In the genomic region with DNA sequence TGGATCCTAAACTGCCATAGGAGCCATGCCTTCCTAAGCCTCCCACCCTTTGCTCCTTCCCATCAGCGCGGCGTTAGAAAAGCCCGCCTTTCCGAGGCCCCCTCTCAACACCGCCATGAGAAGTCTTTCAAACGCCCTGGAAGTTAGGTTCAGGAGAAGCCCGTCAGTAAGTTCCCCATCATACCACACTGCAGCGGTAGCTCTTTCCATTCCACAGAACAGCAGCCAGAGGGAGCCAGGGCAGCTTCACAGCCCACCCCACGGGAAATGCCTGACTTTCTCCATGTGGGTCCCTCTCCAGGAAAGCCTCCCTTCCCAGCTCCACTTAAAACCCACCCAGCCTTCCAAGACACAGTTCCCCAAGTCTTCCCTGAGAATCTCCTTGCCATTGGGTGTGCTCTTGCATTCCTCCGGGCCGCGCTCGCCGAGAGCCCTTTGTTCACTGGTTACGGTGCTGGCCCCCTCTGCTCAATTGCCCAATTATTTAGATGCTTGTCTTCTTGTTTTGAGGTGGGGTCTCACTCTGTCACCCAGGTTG, we compare ENCODE assay signal across 8 cellular contexts. TPM values are rescaled to one million over a fixed set of nuclear protein-coding genes. Genes with fewer than 3 reads are reported as not detected.
DNase-seq lines count a peak whose midpoint lies in the region; ATAC-seq, FAIRE-seq and TF ChIP-seq lines count a peak whose summit lies in the region.

No MANE protein-coding gene starts in this region.

- H2AFZ ChIP-seq in H9 (ENCODE audit: low read length) (no peak overlapping the region), K562 (ENCODE audit: low read depth, low read length) (peak overlapping the region; percentile 54)

- H3K4me2 ChIP-seq in A549 (no peak overlapping the region), H9 (ENCODE audit: insufficient read depth, insufficient read length, low read length) (no peak overlapping the region), K562 (ENCODE audit: insufficient read depth, low read length) (peak overlapping the region; percentile 77)

- H3K9me3 ChIP-seq in A549 (no peaks in the 10 kb centered on the region), H9 (ENCODE audit: control insufficient read depth, low read depth, low read length) (no peaks in the 10 kb centered on the region), K562 (replicated peaks; ENCODE audit: control insufficient read depth, insufficient read depth, low read depth, low read length) (0 out of 2 replicates have a peak, but pooled peaks cover 2% of the 10 kb centered on the region), lower lobe of right lung (no peaks in the 10 kb centered on the region), aorta (ENCODE audit: control insufficient read depth, low read length) (no peaks in the 10 kb centered on the region)

- no peak overlapping the region for H3K23ac ChIP-seq in H9 (ENCODE audit: insufficient read length, low read depth, low read length)

- intact Hi-C loops in K562 (cut with micrococcal nuclease), result loop anchor here (2.0 to 5.0 kb wide), 3 partner anchors 27 to 73 kb away; no protein-coding TSS in a partner anchor
- intact Hi-C loops in lower lobe of right lung (cut with DNase I), result no loop called here
- intact Hi-C loops in aorta (cut with DNase I), result no loop called here

- no peak overlapping the region for H2AK5ac ChIP-seq in H9 (ENCODE audit: insufficient read length, low read length)

- no peak overlapping the region for H3T11ph ChIP-seq in H9 (ENCODE audit: low read length)

- WGBS in A549 (ENCODE audit: missing lambda C conversion rate), result 90% methylated on average over 16 of the region's 16 CpGs
- WGBS in H9 (ENCODE audit: extremely low coverage, insufficient read length, low lambda C conversion rate), result no CpG with 5 or more reads among the region's 16 CpGs
- WGBS in K562 (ENCODE audit: insufficient coverage, low coverage, missing lambda C conversion rate), result 58% methylated on average over 16 of the region's 16 CpGs
- WGBS in aorta, 2 donors, result 71 to 77% methylated on average over 16 of the region's 16 CpGs

- H3K36me3 ChIP-seq in K562 (ENCODE audit: control insufficient read depth, insufficient read depth, low read length) (peaks cover 21% of the 10 kb centered on the region), lower lobe of right lung (peaks cover 9% of the 10 kb centered on the region), aorta (ENCODE audit: control insufficient read depth in 1 of 2, insufficient read depth in 2 of 2, low read length in 1 of 2) (no peaks in the 10 kb centered on the region)

- POLR2A ChIA-PET in A549 (lab: Yijun Ruan, JAX), result no interaction called here
- POLR2A ChIA-PET in K562 (lab: Yijun Ruan, JAX), result interaction anchor here (0.6 to 3.2 kb wide), 10 partner anchors 9 to 507 kb away, joined by 3 to 19 read pairs (median 4); no protein-coding TSS in a partner anchor

- H3K4me3 ChIP-seq in A549, result no peak overlapping the region
- H3K4me3 ChIP-seq in K562, result no peak overlapping the region
- H3K4me3 ChIP-seq in lower lobe of right lung, result peak overlapping the region; percentile 37
- no peak overlapping the region for H3K4me3 ChIP-seq in aorta (ENCODE audit: low read length in 2 of 2)

- no peaks in the 10 kb centered on the region; a peak in 1 of 7 replicates for H3K36me3 Mint-ChIP-seq in H9 (ENCODE audit: insufficient read depth in 1 of 3, low read depth in 3 of 3)

- in situ Hi-C loops in K562 (cut with MboI), result no loop called here

- no peaks in the 10 kb centered on the region for H3K9me3 Mint-ChIP-seq in H9

- H2BK120ac ChIP-seq in H9 (ENCODE audit: low read depth, low read length, poor library complexity, severe bottlenecking), result no peak overlapping the region

- no peak overlapping the region for H2BK15ac ChIP-seq in H9 (ENCODE audit: low read depth, low read length)

- H3K27ac ChIP-seq in A549 (no peak overlapping the region), H9 (ENCODE audit: insufficient read length, low read depth, low read length) (no peak overlapping the region), K562 (ENCODE audit: extremely low read depth, low read depth, low read length) (peak overlapping the region; percentile 67; the same call in 2 of the 3 replicates), lower lobe of right lung (peak overlapping the region; percentile 85), aorta (ENCODE audit: low read depth in 1 of 2, low read length in 2 of 2) (no peak overlapping the region)

- peaks cover 12 to 20% of the 10 kb centered on the region in 2 experiments for H3K4me1 Mint-ChIP-seq in H9

- H3K27me3 Mint-ChIP-seq in H9 (ENCODE audit: low read depth), result peaks cover 18% of the 10 kb centered on the region

- H3K9ac ChIP-seq in H9 (ENCODE audit: extremely low read depth, insufficient read length, low read length) (no peak overlapping the region), K562 (ENCODE audit: insufficient read depth in 1 of 2, low read depth in 2 of 2, low read length in 2 of 2) (peak overlapping the region; percentile 44 to 66; a peak in 3 of 4 replicates)

- H4K5ac ChIP-seq in H9 (ENCODE audit: insufficient read length, low read depth, low read length), result no peak overlapping the region

- H3K4ac ChIP-seq in H9 (ENCODE audit: low read depth, low read length), result no peak overlapping the region

- no peak overlapping the region for H2BK12ac ChIP-seq in H9 (ENCODE audit: insufficient read length, low read depth, low read length)

- no peak overlapping the region for H3K4me3 Mint-ChIP-seq in H9

- no peaks in the 10 kb centered on the region for H3K79me1 ChIP-seq in H9 (ENCODE audit: insufficient read depth, low read depth, low read length, poor library complexity, severe bottlenecking)

- no peak overlapping the region for H3K56ac ChIP-seq in H9 (ENCODE audit: insufficient read length, low read depth, low read length)

- H4K20me1 ChIP-seq in H9 (ENCODE audit: control insufficient read depth, insufficient read depth, insufficient read length), result no peaks in the 10 kb centered on the region
- no peaks in the 10 kb centered on the region; the same call in 1 of the 2 replicates for H4K20me1 ChIP-seq in K562 (replicated peaks; ENCODE audit: control insufficient read depth, insufficient read depth, low read length)

- no peak overlapping the region for H3K27ac Mint-ChIP-seq in H9

- no peak overlapping the region for H4K8ac ChIP-seq in H9 (replicated peaks; ENCODE audit: insufficient read length, low read depth, low read length)

- TF ChIP-seq CTCF in A549 (IDR thresholded peaks at IDR 0.05), result no peak
- TF ChIP-seq CTCF in H9 (conservative IDR thresholded peaks at IDR 0.05), result peak; percentile 55; the same call in 2 of the 3 replicates
- TF ChIP-seq CTCF in K562 (IDR thresholded peaks at IDR 0.05 in 2 of 3, conservative IDR thresholded peaks at IDR 0.05 in 1 of 3; ENCODE audit: insufficient read depth in 2 of 3, low read depth in 1 of 3, low read length in 3 of 3), result peak; percentile 63 to 70 (median 68)
- peak; percentile 41 for TF ChIP-seq CTCF in lower lobe of right lung (IDR thresholded peaks at IDR 0.05)

- H3K14ac ChIP-seq in H9 (ENCODE audit: insufficient read depth, low read length), result no peak overlapping the region

- no peak overlapping the region for H4K91ac ChIP-seq in H9 (ENCODE audit: insufficient read length, low read depth, low read length)

- BruUV-seq in K562 (replicated peaks; lab: Mats Ljungman, UMichigan), result no TSS peak

- no peak overlapping the region for H2BK5ac ChIP-seq in H9 (ENCODE audit: insufficient read length, low read length)

- peak; percentile 60 to 68; a peak in 3 of 6 replicates for ATAC-seq in A549
- ATAC-seq in K562, result peak; percentile 82
- peak; percentile 52 to 75 for ATAC-seq in lower lobe of right lung
- ATAC-seq in aorta (ENCODE audit: low FRiP score), result peak; percentile 65
- no peak for ATAC-seq in HG02623 (IDR thresholded peaks at IDR 0.05; ENCODE audit: unreplicated experiment)
- ATAC-seq in HG03520 (IDR thresholded peaks at IDR 0.05; ENCODE audit: unreplicated experiment), result no peak

- no peak for DNase-seq in A549 (ENCODE audit: low read depth in 1 of 2, low spot score in 1 of 2)
- peak; percentile 57 for DNase-seq in H9
- peak; percentile 48 to 61 (median 58) for DNase-seq in K562 (ENCODE audit: extremely low read depth in 1 of 4, low spot score in 3 of 4)
- DNase-seq in lower lobe of right lung, result no peak
- DNase-seq in aorta, result no peak
- DNase-seq in NCI-H1048 (lab: John Stamatoyannopoulos, UW), result no peak

- H2BK20ac ChIP-seq in H9 (ENCODE audit: low read depth, low read length, poor library complexity, severe bottlenecking), result no peak overlapping the region

- H3K27me3 ChIP-seq in H9 (ENCODE audit: insufficient read depth, low read length), result no peaks in the 10 kb centered on the region
- no peaks in the 10 kb centered on the region for H3K27me3 ChIP-seq in K562 (ENCODE audit: control insufficient read depth in 2 of 2, insufficient read depth in 2 of 2, low read length in 2 of 2)
- no peaks in the 10 kb centered on the region for H3K27me3 ChIP-seq in lower lobe of right lung (ENCODE audit: low read depth)
- H3K27me3 ChIP-seq in aorta (ENCODE audit: control insufficient read depth in 1 of 2, insufficient read depth in 2 of 2, low read length in 1 of 2), result no peaks in the 10 kb centered on the region

- CTCF ChIA-PET in A549 (lab: Yijun Ruan, JAX), result interaction anchor here (0.8 to 3.4 kb wide), 8 partner anchors 9 to 197 kb away, joined by 3 to 13 read pairs (median 3); a partner anchor contains a TSS
- CTCF ChIA-PET in K562 (lab: Yijun Ruan, JAX; ENCODE audit: low intra/inter-chr PET ratio), result interaction anchor here (0.9 to 1.4 kb wide), 3 partner anchors 30 to 55 kb away, joined by 3 to 5 read pairs (median 3); no protein-coding TSS in a partner anchor

- FAIRE-seq in A549 (lab: Jason Lieb, UNC) (no peak), K562 (lab: Jason Lieb, UNC) (peak; percentile 56)

- TF ChIP-seq RAD21 in A549 (conservative IDR thresholded peaks at IDR 0.05 in 1 of 2, IDR thresholded peaks at IDR 0.05 in 1 of 2), result no peak
- TF ChIP-seq RAD21 in K562 (CRISPR knock-in tag; conservative IDR thresholded peaks at IDR 0.05 in 1 of 2, IDR thresholded peaks at IDR 0.05 in 1 of 2), result peak; percentile 25 to 41; a peak in 3 of 4 replicates

- TF ChIP-seq EP300 in A549 (IDR thresholded peaks at IDR 0.05) (no peak), K562 (IDR thresholded peaks at IDR 0.05; ENCODE audit: low read length) (no peak)

- H3K9me1 ChIP-seq in K562 (ENCODE audit: control insufficient read depth, insufficient read depth, low read length), result no peaks in the 10 kb centered on the region

- no peaks in the 10 kb centered on the region for H3K23me2 ChIP-seq in H9 (ENCODE audit: insufficient read length, low read depth, low read length, poor library complexity, severe bottlenecking)

- H3K4me1 ChIP-seq in A549 (no peaks in the 10 kb centered on the region; the same call in 2 of the 3 replicates), H9 (ENCODE audit: insufficient read depth, low read length) (no peaks in the 10 kb centered on the region), K562 (replicated peaks in 1 of 2; ENCODE audit: control insufficient read depth in 2 of 2, insufficient read depth in 2 of 2, low read length in 2 of 2) (peaks cover 33 to 37% of the 10 kb centered on the region in 2 experiments), lower lobe of right lung (peaks cover 31% of the 10 kb centered on the region), aorta (ENCODE audit: control insufficient read depth in 1 of 2, insufficient read depth in 2 of 2, low read length in 2 of 2) (no peaks in the 10 kb centered on the region)

- H3K18ac ChIP-seq in H9 (ENCODE audit: insufficient read length, low read depth, low read length), result no peak overlapping the region

- H3K79me2 ChIP-seq in H9 (ENCODE audit: insufficient read depth, low read length) (no peaks in the 10 kb centered on the region), K562 (ENCODE audit: control insufficient read depth, insufficient read depth, low read length) (peaks cover 17% of the 10 kb centered on the region; the same call in 2 of the 3 replicates)

- no peak for TF ChIP-seq POLR2A in A549 (IDR thresholded peaks at IDR 0.05; ENCODE audit: low read length)
- TF ChIP-seq POLR2A in K562 (conservative IDR thresholded peaks at IDR 0.05), result no peak

RNA-seq across cellular contexts. Expression of a gene that starts 28.7 kb away (rescaled TPM):
- 1.5 and 1.8 TPM in 2 replicates for polyA plus RNA-seq in A549 (2011; rRNA removed)
- polyA plus RNA-seq in A549 (2012; cell fraction: cytosol; rRNA removed), result 0.82 and 1.0 TPM in 2 replicates
- polyA plus RNA-seq in A549 (2012; cell fraction: nucleus; rRNA removed), result 1.0 and 1.1 TPM in 2 replicates
- polyA plus RNA-seq in A549 (2017; fragmentation: RNase III; extraction: RNeasy Plus Mini Kit Qiagen cat#74134 plus additional on column Dnase treatment), result 1.7 to 2.3 TPM (median 1.8 TPM) in 3 replicates
- polyA minus RNA-seq in A549 (2011; rRNA and poly(A)+ RNA removed), result 1.5 and 5.3 TPM in 2 replicates
- total RNA-seq in H9 (2021), result 3.8 and 4.7 TPM in 2 replicates
- total RNA-seq in K562 (2011; cell fraction: chromatin; rRNA removed; ENCODE audit: low replicate concordance), result 51.3 and 93.2 TPM in 2 replicates
- total RNA-seq in K562 (2011; cell fraction: nucleolus; rRNA removed), result 39.2 and 39.4 TPM in 2 replicates
- 29.0 and 33.3 TPM in 2 replicates for total RNA-seq in K562 (2011; cell fraction: nucleoplasm; rRNA removed)
- total RNA-seq in K562 (2014; rRNA removed), result 11.0 and 11.2 TPM in 2 replicates
- total RNA-seq in K562 (2014; rRNA removed; fragmentation: Illumina TruSeq; extraction: Trizol), result 6.1 and 10.3 TPM in 2 replicates
- total RNA-seq in K562 (2015; rRNA removed; fragmentation: Illumina TruSeq; extraction: Trizol), result 9.3 and 9.7 TPM in 2 replicates
- total RNA-seq in K562 (2021), result 13.7 and 14.7 TPM in 2 replicates
- polyA plus RNA-seq in K562 (2011; rRNA removed), result 6.9 and 8.6 TPM in 2 replicates
- polyA plus RNA-seq in K562 (2011; cell fraction: cytosol; rRNA removed), result 4.0 and 9.6 TPM in 2 replicates
- polyA plus RNA-seq in K562 (2011; cell fraction: nucleus; rRNA removed), result 6.8 and 12.9 TPM in 2 replicates
- 10.5 and 13.3 TPM in 2 replicates for polyA plus RNA-seq in K562 (2012)
- polyA plus RNA-seq in K562 (2014; fragmentation: Illumina TruSeq; extraction: Trizol), result 10.1 and 12.6 TPM in 2 replicates
- under 1 TPM; 0.18 to 0.36 TPM for polyA plus RNA-seq in K562 (2014; fragmentation: Nextera tagmentation; extraction: Ambion mirVana)
- 9.8 and 10.2 TPM in 2 replicates for polyA plus RNA-seq in K562 (2014; rRNA removed)
- polyA minus RNA-seq in K562 (2011; rRNA and poly(A)+ RNA removed), result 7.7 and 17.3 TPM in 2 replicates
- 5.1 and 6.4 TPM in 2 replicates for polyA minus RNA-seq in K562 (2011; cell fraction: cytosol; rRNA and poly(A)+ RNA removed)
- polyA minus RNA-seq in K562 (2011; cell fraction: nucleus; rRNA and poly(A)+ RNA removed), result 9.6 and 11.7 TPM in 2 replicates
- total RNA-seq in lower lobe of right lung, result 31.1 TPM
- total RNA-seq in aorta, result 10 to 100 TPM; 15.1 to 17.7 TPM
- polyA plus RNA-seq in aorta, result 1 to 10 TPM; 3.4 to 5.5 TPM

RNA-seq across cellular contexts. Expression of a gene that starts 44.9 kb away (rescaled TPM):
- 58.0 and 88.6 TPM in 2 replicates for polyA plus RNA-seq in A549 (2011; rRNA removed)
- polyA plus RNA-seq in A549 (2012; cell fraction: cytosol; rRNA removed), result 65.9 and 68.3 TPM in 2 replicates
- 54.7 and 55.5 TPM in 2 replicates for polyA plus RNA-seq in A549 (2012; cell fraction: nucleus; rRNA removed)
- polyA plus RNA-seq in A549 (2017; fragmentation: RNase III; extraction: RNeasy Plus Mini Kit Qiagen cat#74134 plus additional on column Dnase treatment), result 39.4 to 43.7 TPM (median 42.3 TPM) in 3 replicates
- polyA minus RNA-seq in A549 (2011; rRNA and poly(A)+ RNA removed), result 70.3 and 80.3 TPM in 2 replicates
- total RNA-seq in H9 (2021), result 39.1 and 44.0 TPM in 2 replicates
- total RNA-seq in K562 (2011; cell fraction: chromatin; rRNA removed; ENCODE audit: low replicate concordance), result 116 and 182 TPM in 2 replicates
- 70.2 and 72.6 TPM in 2 replicates for total RNA-seq in K562 (2011; cell fraction: nucleolus; rRNA removed)
- 82.7 and 89.1 TPM in 2 replicates for total RNA-seq in K562 (2011; cell fraction: nucleoplasm; rRNA removed)
- total RNA-seq in K562 (2014; rRNA removed), result 37.4 and 42.5 TPM in 2 replicates
- 37.2 and 38.1 TPM in 2 replicates for total RNA-seq in K562 (2014; rRNA removed; fragmentation: Illumina TruSeq; extraction: Trizol)
- total RNA-seq in K562 (2015; rRNA removed; fragmentation: Illumina TruSeq; extraction: Trizol), result 44.5 and 44.6 TPM in 2 replicates
- 45.7 and 47.0 TPM in 2 replicates for total RNA-seq in K562 (2021)
- polyA plus RNA-seq in K562 (2011; rRNA removed), result 36.5 and 42.5 TPM in 2 replicates
- polyA plus RNA-seq in K562 (2011; cell fraction: cytosol; rRNA removed), result 43.9 and 59.7 TPM in 2 replicates
- 78.8 and 96.8 TPM in 2 replicates for polyA plus RNA-seq in K562 (2011; cell fraction: nucleus; rRNA removed)
- polyA plus RNA-seq in K562 (2012), result 37.6 and 39.5 TPM in 2 replicates
- 48.2 and 49.7 TPM in 2 replicates for polyA plus RNA-seq in K562 (2014; fragmentation: Illumina TruSeq; extraction: Trizol)
- 1 to 10 TPM; 1.7 to 1.8 TPM for polyA plus RNA-seq in K562 (2014; fragmentation: Nextera tagmentation; extraction: Ambion mirVana)
- polyA plus RNA-seq in K562 (2014; rRNA removed), result 31.3 and 39.8 TPM in 2 replicates
- 22.4 and 22.5 TPM in 2 replicates for polyA minus RNA-seq in K562 (2011; rRNA and poly(A)+ RNA removed)
- 14.8 and 19.9 TPM in 2 replicates for polyA minus RNA-seq in K562 (2011; cell fraction: cytosol; rRNA and poly(A)+ RNA removed)
- polyA minus RNA-seq in K562 (2011; cell fraction: nucleus; rRNA and poly(A)+ RNA removed), result 17.2 and 23.5 TPM in 2 replicates
- 77.9 TPM for total RNA-seq in lower lobe of right lung
- 10 to 100 TPM; 35.9 to 57.0 TPM for total RNA-seq in aorta
- 10 to 100 TPM; 11.4 to 36.3 TPM for polyA plus RNA-seq in aorta

RNA-seq across cellular contexts. Expression of a gene that starts 56.0 kb away (rescaled TPM):
- polyA plus RNA-seq in A549 (2011; rRNA removed) (0.15 TPM in 1 of 2 replicates, not detected in the other), A549 (2017; fragmentation: RNase III; extraction: RNeasy Plus Mini Kit Qiagen cat#74134 plus additional on column Dnase treatment) (0.04 TPM in 1 of 3 replicates, not detected in the others), K562 (2011; rRNA removed) (not detected in 2 replicates), K562 (2014; fragmentation: Illumina TruSeq; extraction: Trizol) (not detected in 2 replicates), K562 (2014; fragmentation: Nextera tagmentation; extraction: Ambion mirVana) (not detected), K562 (2014; rRNA removed) (not detected in 2 replicates), aorta (not detected)
- 0.05 TPM in 1 of 2 replicates, not detected in the other for polyA plus RNA-seq in A549 (2012; cell fraction: cytosol; rRNA removed)
- 0.11 TPM in 1 of 2 replicates, not detected in the other for polyA plus RNA-seq in A549 (2012; cell fraction: nucleus; rRNA removed)
- polyA minus RNA-seq in A549 (2011; rRNA and poly(A)+ RNA removed), result not detected in 2 replicates
- total RNA-seq in H9 (2021) (not detected in 2 replicates), K562 (2014; rRNA removed) (not detected in 2 replicates), K562 (2014; rRNA removed; fragmentation: Illumina TruSeq; extraction: Trizol) (not detected in 2 replicates), K562 (2015; rRNA removed; fragmentation: Illumina TruSeq; extraction: Trizol) (not detected in 2 replicates), K562 (2021) (not detected in 2 replicates), lower lobe of right lung (12.8 TPM), aorta (under 1 TPM in 1 of 2 donors, not detected in 1; 0.57 TPM)
- not detected in 2 replicates for total RNA-seq in K562 (2011; cell fraction: chromatin; rRNA removed; ENCODE audit: low replicate concordance)
- total RNA-seq in K562 (2011; cell fraction: nucleolus; rRNA removed), result not detected in 2 replicates
- not detected in 2 replicates for total RNA-seq in K562 (2011; cell fraction: nucleoplasm; rRNA removed)
- not detected in 2 replicates for polyA plus RNA-seq in K562 (2011; cell fraction: cytosol; rRNA removed)
- polyA plus RNA-seq in K562 (2011; cell fraction: nucleus; rRNA removed), result not detected in 2 replicates
- polyA plus RNA-seq in K562 (2012), result not detected in 2 replicates
- not detected in 2 replicates for polyA minus RNA-seq in K562 (2011; rRNA and poly(A)+ RNA removed)
- polyA minus RNA-seq in K562 (2011; cell fraction: cytosol; rRNA and poly(A)+ RNA removed), result not detected in 2 replicates
- polyA minus RNA-seq in K562 (2011; cell fraction: nucleus; rRNA and poly(A)+ RNA removed), result not detected in 2 replicates

Comparison
In these comparisons a context has a peak if more than half of its experiments do, and no peak if none do; other contexts are left out.
1. ATAC-seq: peak in A549 (2 of 2), K562 (single experiment), lower lobe of right lung (2 of 2) and aorta (single experiment); none in HG02623 (single experiment) and HG03520 (single experiment).
2. DNase-seq: peak in H9 (single experiment) and K562 (4 of 4); none in A549 (0 of 2), lower lobe of right lung (single experiment), aorta (0 of 2) and NCI-H1048 (single experiment).
3. H3K27ac ChIP-seq: peak in K562 (single experiment) and lower lobe of right lung (single experiment); none in A549 (0 of 2), H9 (single experiment) and aorta (0 of 2).